ENCODE assay signal across 1 cellular context in genomic region chr17:47718634-47719405, GRCh38.
TF ChIP-seq lines count a peak whose summit lies in the region.

No MANE protein-coding gene starts in this region.

TF ChIP-seq in HEK293, 187 proteins besides CTCF, POLR2A, EP300 and RAD21:
- TF ChIP-seq YY2 (tag by site-specific recombination; IDR thresholded peaks at IDR 0.05) (no peak), WT1 (tag by site-specific recombination; IDR thresholded peaks at IDR 0.05) (0 out of 2 replicates have a peak, but pooled peaks have one; percentile 55), ZNF792 (tag by site-specific recombination; IDR thresholded peaks at IDR 0.05) (no peak), ZNF366 (tag by site-specific recombination; conservative IDR thresholded peaks at IDR 0.05) (peak; percentile 92), ZBTB26 (tag by site-specific recombination; optimal IDR thresholded peaks at IDR 0.05) (no peak), ZNF221 (tag by site-specific recombination; IDR thresholded peaks at IDR 0.05; ENCODE audit: borderline replicate concordance) (no peak), PRDM1 (tag by site-specific recombination; IDR thresholded peaks at IDR 0.05) (peak; percentile 100), ZBTB17 (tag by site-specific recombination; IDR thresholded peaks at IDR 0.05) (peak; percentile 53; the same call in 1 of the 2 replicates)
TF ChIP-seq in HEK293: peak in this region for 4.
